Comparison of ENCODE assay signal across 8 cellular contexts in the genomic region with DNA sequence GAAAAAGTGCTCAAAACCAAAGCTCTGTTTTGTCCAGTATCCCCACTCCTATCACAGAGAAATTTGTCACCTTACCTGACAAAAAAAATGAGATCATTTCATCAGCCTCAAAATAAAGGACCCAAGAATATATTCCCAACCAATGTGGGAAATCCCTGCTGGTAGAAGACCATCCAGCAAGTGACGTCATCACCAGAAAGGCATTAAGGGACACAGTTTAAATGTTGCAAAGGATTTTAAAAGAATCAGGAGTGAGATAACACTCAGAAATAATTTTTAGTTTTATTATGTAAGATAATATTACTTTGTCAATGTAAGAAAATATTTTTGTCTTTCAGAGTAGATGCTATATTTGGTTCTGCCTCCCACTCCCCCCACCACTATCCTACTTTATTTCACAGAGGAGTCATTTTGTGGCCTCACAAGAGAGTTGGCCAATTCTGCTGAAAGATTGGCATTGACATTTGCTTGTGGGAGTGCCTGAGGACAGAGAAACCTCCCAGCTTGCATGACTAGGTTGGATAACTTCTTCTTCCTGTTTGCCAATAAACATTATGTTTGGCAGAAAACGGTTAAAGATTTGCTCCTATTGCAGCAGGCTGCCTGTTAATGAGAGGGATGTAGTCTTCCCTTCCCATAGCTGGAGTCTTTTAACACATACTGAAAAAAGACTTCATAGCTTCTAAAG.
DNase-seq lines count a peak whose midpoint lies in the region; ATAC-seq and TF ChIP-seq lines count a peak whose summit lies in the region.

No MANE protein-coding gene starts in this region.

- DNase-seq in H4 (ENCODE audit: low spot score), result peak; percentile 91
- no peak for DNase-seq in RWPE2 (ENCODE audit: low spot score)
- DNase-seq in fibroblast of villous mesenchyme (ENCODE audit: low read depth), result peak; percentile 26
- peak; percentile 76 for DNase-seq in renal cortical epithelial cell (ENCODE audit: low read depth)
- DNase-seq in kidney tubule cell (ENCODE audit: low spot score), result no peak
- no peak for DNase-seq in NCI-H2196 (lab: John Stamatoyannopoulos, UW; ENCODE audit: unreplicated experiment)
- no peak for DNase-seq in activated T-helper 2 cell treated with anti-CD3 and anti-CD28 coated beads, Interferon-gamma antibody, Interleukin-2, Interleukin-4, amounts not matched to agents 10 μg/mL and 5 μg/mL and 100 μg/mL, durations not matched to agents 14 hours and 24 hours and 36 hours (ENCODE audit: low spot score)

- no peak overlapping the region for H3K4me3 Mint-ChIP-seq in activated T-helper 2 cell treated with anti-CD3 and anti-CD28 coated beads, Interferon-gamma antibody, Interleukin-2, Interleukin-4, amounts not matched to agents 10 μg/mL and 5 μg/mL and 100 μg/mL, durations not matched to agents 14 hours and 24 hours and 36 hours (ENCODE audit: low read depth)

- H3K27me3 Mint-ChIP-seq in activated T-helper 2 cell treated with anti-CD3 and anti-CD28 coated beads, Interferon-gamma antibody, Interleukin-2, Interleukin-4, amounts not matched to agents 10 μg/mL and 5 μg/mL and 100 μg/mL, durations not matched to agents 14 hours and 24 hours and 36 hours (ENCODE audit: low read depth), result peaks cover 12% of the 10 kb centered on the region

- no peaks in the 10 kb centered on the region for H3K27me3 ChIP-seq in RWPE2 (ENCODE audit: insufficient read depth, poor library complexity, severe bottlenecking)

- no peak overlapping the region for H3K27ac ChIP-seq in RWPE2 (ENCODE audit: poor library complexity, severe bottlenecking)

- H3K4me3 ChIP-seq in RWPE2 (ENCODE audit: severe bottlenecking) (no peak overlapping the region), fibroblast of villous mesenchyme (ENCODE audit: low read depth, low read length) (no peak overlapping the region)

- no peaks in the 10 kb centered on the region for H3K36me3 ChIP-seq in RWPE2 (ENCODE audit: low read depth)

- no peaks in the 10 kb centered on the region for H3K36me3 Mint-ChIP-seq in activated T-helper 2 cell treated with anti-CD3 and anti-CD28 coated beads, Interferon-gamma antibody, Interleukin-2, Interleukin-4, amounts not matched to agents 10 μg/mL and 5 μg/mL and 100 μg/mL, durations not matched to agents 14 hours and 24 hours and 36 hours (ENCODE audit: low read depth)

- H3K4me1 ChIP-seq in RWPE2 (ENCODE audit: insufficient read depth, poor library complexity, severe bottlenecking), result peaks cover 5% of the 10 kb centered on the region

- TF ChIP-seq CTCF in RWPE2 (IDR thresholded peaks at IDR 0.05; ENCODE audit: poor library complexity, severe bottlenecking) (no peak), fibroblast of villous mesenchyme (IDR thresholded peaks at IDR 0.05; ENCODE audit: insufficient read depth, low read depth, low read length) (no peak)

- no peaks in the 10 kb centered on the region for H3K9me3 ChIP-seq in RWPE2 (ENCODE audit: severe bottlenecking)

- ATAC-seq in RWPE2 (ENCODE audit: low read depth) (peak; percentile 21; the same call in 1 of the 3 replicates), HG02981 (IDR thresholded peaks at IDR 0.05; ENCODE audit: unreplicated experiment) (no peak)

- H3K9me3 Mint-ChIP-seq in activated T-helper 2 cell treated with anti-CD3 and anti-CD28 coated beads, Interferon-gamma antibody, Interleukin-2, Interleukin-4, amounts not matched to agents 10 μg/mL and 5 μg/mL and 100 μg/mL, durations not matched to agents 14 hours and 24 hours and 36 hours, result no peaks in the 10 kb centered on the region

- intact Hi-C loops in activated T-helper 2 cell treated with anti-CD3 and anti-CD28 coated beads, Interferon-gamma antibody, Interleukin-2, Interleukin-4, amounts not matched to agents 10 μg/mL and 5 μg/mL and 100 μg/mL, durations not matched to agents 14 hours and 24 hours and 36 hours (cut with micrococcal nuclease), result loop anchor here (5.0 to 10.0 kb wide), 4 partner anchors 136 to 1044 kb away; partner anchors contain the start of gene TTC33

- H3K27ac Mint-ChIP-seq in activated T-helper 2 cell treated with anti-CD3 and anti-CD28 coated beads, Interferon-gamma antibody, Interleukin-2, Interleukin-4, amounts not matched to agents 10 μg/mL and 5 μg/mL and 100 μg/mL, durations not matched to agents 14 hours and 24 hours and 36 hours, result no peak overlapping the region

- H3K4me1 Mint-ChIP-seq in activated T-helper 2 cell treated with anti-CD3 and anti-CD28 coated beads, Interferon-gamma antibody, Interleukin-2, Interleukin-4, amounts not matched to agents 10 μg/mL and 5 μg/mL and 100 μg/mL, durations not matched to agents 14 hours and 24 hours and 36 hours (ENCODE audit: low read depth), result no peaks in the 10 kb centered on the region

Comparison
In these comparisons a context has a peak if more than half of its experiments do, and no peak if none do; other contexts are left out.
1. DNase-seq: peak in H4 (single experiment), fibroblast of villous mesenchyme (single experiment) and renal cortical epithelial cell (single experiment); none in RWPE2 (single experiment), kidney tubule cell (single experiment), NCI-H2196 (single experiment) and activated T-helper 2 cell treated with anti-CD3 and anti-CD28 coated beads, Interferon-gamma antibody, Interleukin-2, Interleukin-4, amounts not matched to agents 10 μg/mL and 5 μg/mL and 100 μg/mL, durations not matched to agents 14 hours and 24 hours and 36 hours (single experiment).